In the genomic region with DNA sequence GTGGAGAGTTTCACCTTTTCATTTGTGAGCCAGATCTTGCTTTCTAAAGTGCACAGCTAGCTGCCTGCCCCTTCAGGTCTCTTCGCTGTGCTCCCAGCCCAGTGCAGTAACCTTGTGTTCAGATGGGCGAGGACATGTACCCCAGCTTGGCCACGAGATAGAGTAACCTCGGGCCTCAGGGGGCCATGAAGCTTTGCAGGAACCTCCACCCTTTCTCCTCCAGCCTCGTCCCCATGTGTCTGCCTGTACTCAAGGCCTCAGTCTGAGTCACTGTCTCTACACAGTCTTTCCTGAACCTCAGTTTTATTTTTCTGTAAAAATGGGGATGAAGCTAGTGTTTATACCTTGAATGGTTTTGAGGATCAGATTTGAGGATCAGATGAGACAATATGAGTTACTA, we compare ENCODE assay signal across 13 cellular contexts. TPM values are rescaled to one million over a fixed set of nuclear protein-coding genes. Genes with fewer than 3 reads are reported as not detected.
DNase-seq lines count a peak whose midpoint lies in the region; ATAC-seq and TF ChIP-seq lines count a peak whose summit lies in the region.
"Had no signal": no experiment of that assay in that cellular context is flagged by ENCODE, and none has a peak within 500 bp of the region (broad histone marks: within the 10 kb centered on the region; RNA-seq: fewer than 3 reads in every experiment).

No MANE protein-coding gene starts in this region.

- ATAC-seq in activated T-cell treated with anti-CD3 and anti-CD28 coated beads, Interleukin-2, amount 50 U/mL, for 4 hours, result no peak
- ATAC-seq in stimulated activated effector memory CD8-positive, alpha-beta T cell treated with anti-CD3 and anti-CD28 coated beads, Interleukin-12 subunit alpha, Interleukin-12 subunit beta, amount 100 ng/mL, for 72 hours, result no peak
- ATAC-seq: natural killer cell had no signal

- peaks cover 64% of the 10 kb centered on the region for H3K79me2 ChIP-seq in osteoblast (ENCODE audit: insufficient read depth, low read length)

- H3K36me3 Mint-ChIP-seq in activated T-cell treated with anti-CD3 and anti-CD28 coated beads, Interleukin-2, amount 50 U/mL, for 24 hours (ENCODE audit: low read depth), result no peaks in the 10 kb centered on the region
- H3K36me3 Mint-ChIP-seq in activated T-cell treated with anti-CD3 and anti-CD28 coated beads, Interleukin-2, amount 50 U/mL, for 4 hours (ENCODE audit: insufficient read depth), result no peaks in the 10 kb centered on the region
- H3K36me3 Mint-ChIP-seq in stimulated activated effector memory CD8-positive, alpha-beta T cell treated with anti-CD3 and anti-CD28 coated beads, Interleukin-12 subunit alpha, Interleukin-12 subunit beta, amount 100 ng/mL, for 72 hours, result no peaks in the 10 kb centered on the region
- H3K36me3 Mint-ChIP-seq: natural killer cell had no signal

- WGBS in esophagus, 2 donors, result 49 to 74% methylated on average over 5 of the region's 5 CpGs
- 59% methylated on average over 5 of the region's 5 CpGs for WGBS in urinary bladder

- H3K27me3 ChIP-seq in esophagus (ENCODE audit: control insufficient read depth in 1 of 2, insufficient read depth in 2 of 2, low read length in 2 of 2) (no peaks in the 10 kb centered on the region), osteoblast (ENCODE audit: insufficient read depth, low read length) (no peaks in the 10 kb centered on the region)

- H4K20me1 ChIP-seq in osteoblast (ENCODE audit: insufficient read depth, low read length), result no peaks in the 10 kb centered on the region

- H3K9me3 ChIP-seq in esophagus (ENCODE audit: control insufficient read depth in 2 of 2, insufficient read depth in 1 of 2, low read depth in 1 of 2, low read length in 1 of 2) (no peaks in the 10 kb centered on the region), osteoblast (ENCODE audit: low read depth, low read length) (no peaks in the 10 kb centered on the region)

- H3K27ac ChIP-seq in esophagus (ENCODE audit: low read depth in 2 of 2, low read length in 1 of 2) (peak overlapping the region; percentile 62 to 92), osteoblast (ENCODE audit: low read depth, low read length) (peak overlapping the region; percentile 96), urinary bladder (ENCODE audit: low read depth) (peak overlapping the region; percentile 55)

- peak overlapping the region; percentile 34 for H3K27ac Mint-ChIP-seq in activated T-cell treated with anti-CD3 and anti-CD28 coated beads, Interleukin-2, amount 50 U/mL, for 24 hours
- no peak overlapping the region for H3K27ac Mint-ChIP-seq in stimulated activated effector memory CD8-positive, alpha-beta T cell treated with anti-CD3 and anti-CD28 coated beads, Interleukin-12 subunit alpha, Interleukin-12 subunit beta, amount 100 ng/mL, for 72 hours
- H3K27ac Mint-ChIP-seq: natural killer cell had no signal

- peaks cover 32% of the 10 kb centered on the region for H3K4me1 Mint-ChIP-seq in activated T-cell treated with anti-CD3 and anti-CD28 coated beads, Interleukin-2, amount 50 U/mL, for 24 hours (ENCODE audit: low read depth)
- peaks cover 19% of the 10 kb centered on the region for H3K4me1 Mint-ChIP-seq in activated T-cell treated with anti-CD3 and anti-CD28 coated beads, Interleukin-2, amount 50 U/mL, for 4 hours (ENCODE audit: low read depth)
- H3K4me1 Mint-ChIP-seq in stimulated activated effector memory CD8-positive, alpha-beta T cell treated with anti-CD3 and anti-CD28 coated beads, Interleukin-12 subunit alpha, Interleukin-12 subunit beta, amount 100 ng/mL, for 72 hours, result peaks cover 26% of the 10 kb centered on the region

- no peak for DNase-seq in activated T-cell treated with anti-CD3 and anti-CD28 coated beads, Interleukin-2, amount 50 U/mL, for 24 hours
- no peak for DNase-seq in activated T-cell treated with anti-CD3 and anti-CD28 coated beads, Interleukin-2, amount 50 U/mL, for 4 hours
- no peak for DNase-seq in osteoblast (ENCODE audit: insufficient read length, low spot score, missing footprints)
- no peak for DNase-seq in DMS 273 treated with DMSO at 0.1 percent for 48 hours (lab: John Stamatoyannopoulos, UW)
- DNase-seq in stimulated activated effector memory CD8-positive, alpha-beta T cell treated with anti-CD3 and anti-CD28 coated beads, Interleukin-12 subunit alpha, Interleukin-12 subunit beta, amount 100 ng/mL, for 72 hours (ENCODE audit: low spot score in 2 of 2), result no peak
- no peak for DNase-seq in activated CD4-positive, alpha-beta T cell treated with anti-CD3 and anti-CD28 coated beads for 4 hours
- DNase-seq: DMS79; head of caudate nucleus; natural killer cell; NCI-H1417 treated with DMSO at 0.1 percent for 48 hours; stimulated activated CD4-positive, alpha-beta T cell treated with anti-CD3 and anti-CD28 coated beads, Interleukin-1b, Interleukin-23, amount 100 ng/mL, for 48 hours had no signal

- H3K4me3 ChIP-seq in esophagus (ENCODE audit: low read depth in 1 of 2, low read length in 2 of 2) (no peak overlapping the region), osteoblast (ENCODE audit: insufficient read depth, low read length) (no peak overlapping the region), urinary bladder (ENCODE audit: low read depth, low read length) (no peak overlapping the region)

- H3K4me1 ChIP-seq in esophagus (ENCODE audit: control insufficient read depth in 2 of 2, insufficient read depth in 2 of 2, low read length in 1 of 2), result peaks cover 8 to 27% of the 10 kb centered on the region in 2 donors
- H3K4me1 ChIP-seq in osteoblast (ENCODE audit: insufficient read depth, low read length), result peaks cover 74% of the 10 kb centered on the region
- no peaks in the 10 kb centered on the region for H3K4me1 ChIP-seq in urinary bladder (ENCODE audit: insufficient read depth)

- no peaks in the 10 kb centered on the region for H3K9me3 Mint-ChIP-seq in activated T-cell treated with anti-CD3 and anti-CD28 coated beads, Interleukin-2, amount 50 U/mL, for 24 hours
- no peaks in the 10 kb centered on the region for H3K9me3 Mint-ChIP-seq in activated T-cell treated with anti-CD3 and anti-CD28 coated beads, Interleukin-2, amount 50 U/mL, for 4 hours
- no peaks in the 10 kb centered on the region for H3K9me3 Mint-ChIP-seq in stimulated activated effector memory CD8-positive, alpha-beta T cell treated with anti-CD3 and anti-CD28 coated beads, Interleukin-12 subunit alpha, Interleukin-12 subunit beta, amount 100 ng/mL, for 72 hours
- H3K9me3 Mint-ChIP-seq: natural killer cell had no signal

- TF ChIP-seq CTCF in osteoblast (IDR thresholded peaks at IDR 0.05; ENCODE audit: extremely low read depth, low read depth, low read length), result no peak

- no peak overlapping the region for H3K4me3 Mint-ChIP-seq in activated T-cell treated with anti-CD3 and anti-CD28 coated beads, Interleukin-2, amount 50 U/mL, for 24 hours
- H3K4me3 Mint-ChIP-seq in activated T-cell treated with anti-CD3 and anti-CD28 coated beads, Interleukin-2, amount 50 U/mL, for 4 hours, result no peak overlapping the region
- no peak overlapping the region for H3K4me3 Mint-ChIP-seq in stimulated activated effector memory CD8-positive, alpha-beta T cell treated with anti-CD3 and anti-CD28 coated beads, Interleukin-12 subunit alpha, Interleukin-12 subunit beta, amount 100 ng/mL, for 72 hours
- H3K4me3 Mint-ChIP-seq: natural killer cell had no signal

- H3K27me3 Mint-ChIP-seq in activated T-cell treated with anti-CD3 and anti-CD28 coated beads, Interleukin-2, amount 50 U/mL, for 24 hours, result no peaks in the 10 kb centered on the region
- H3K27me3 Mint-ChIP-seq in activated T-cell treated with anti-CD3 and anti-CD28 coated beads, Interleukin-2, amount 50 U/mL, for 4 hours (ENCODE audit: low read depth), result no peaks in the 10 kb centered on the region

- H3K36me3 ChIP-seq in esophagus (ENCODE audit: control insufficient read depth in 2 of 2, insufficient read depth in 2 of 2, low read length in 1 of 2), result peaks cover 0 to 2% of the 10 kb centered on the region in 2 donors
- H3K36me3 ChIP-seq in osteoblast (ENCODE audit: insufficient read depth, low read length), result peaks cover 3% of the 10 kb centered on the region
- H3K36me3 ChIP-seq in urinary bladder (ENCODE audit: insufficient read depth), result no peaks in the 10 kb centered on the region

- no peak overlapping the region for H2AFZ ChIP-seq in osteoblast (ENCODE audit: low read length)

- no peak overlapping the region for H3K4me2 ChIP-seq in osteoblast (ENCODE audit: insufficient read depth, low read length)

RNA-seq across cellular contexts. Expression of a gene that starts 37.9 kb away (rescaled TPM):
- total RNA-seq in activated T-cell treated with anti-CD3 and anti-CD28 coated beads, Interleukin-2, amount 50 U/mL, for 4 hours, result 10 to 100 TPM; 28.7 to 36.3 (median 32.1) TPM
- 10 to 100 TPM; 45.2 to 47.1 TPM for polyA plus RNA-seq in esophagus
- 109 and 128 TPM in 2 replicates for total RNA-seq in osteoblast
- 68.5 TPM for total RNA-seq in urinary bladder
- polyA plus RNA-seq in urinary bladder, result 103 TPM
